1 cellular context compared by ENCODE assay signal in genomic region chr15:81809543-81809942, GRCh38.
TF ChIP-seq lines count a peak whose summit lies in the region.

No MANE protein-coding gene starts in this region.

TF ChIP-seq in SK-N-SH treated with all-trans-retinoic acid at 6 μM for 48 hours, 23 proteins besides CTCF, POLR2A, EP300 and RAD21 (continued from another document):
- TF ChIP-seq, protein P1, sequence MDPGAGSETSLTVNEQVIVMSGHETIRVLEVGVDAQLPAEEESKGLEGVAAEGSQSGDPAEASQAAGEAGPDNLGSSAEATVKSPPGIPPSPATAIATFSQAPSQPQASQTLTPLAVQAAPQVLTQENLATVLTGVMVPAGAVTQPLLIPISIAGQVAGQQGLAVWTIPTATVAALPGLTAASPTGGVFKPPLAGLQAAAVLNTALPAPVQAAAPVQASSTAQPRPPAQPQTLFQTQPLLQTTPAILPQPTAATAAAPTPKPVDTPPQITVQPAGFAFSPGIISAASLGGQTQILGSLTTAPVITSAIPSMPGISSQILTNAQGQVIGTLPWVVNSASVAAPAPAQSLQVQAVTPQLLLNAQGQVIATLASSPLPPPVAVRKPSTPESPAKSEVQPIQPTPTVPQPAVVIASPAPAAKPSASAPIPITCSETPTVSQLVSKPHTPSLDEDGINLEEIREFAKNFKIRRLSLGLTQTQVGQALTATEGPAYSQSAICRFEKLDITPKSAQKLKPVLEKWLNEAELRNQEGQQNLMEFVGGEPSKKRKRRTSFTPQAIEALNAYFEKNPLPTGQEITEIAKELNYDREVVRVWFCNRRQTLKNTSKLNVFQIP (CRISPR knock-in tag; IDR thresholded peaks at IDR 0.05; ENCODE audit: borderline replicate concordance, low read depth), result no peak
- TF ChIP-seq ZFP3 (CRISPR knock-in tag; IDR thresholded peaks at IDR 0.05) (no peak), ZC3H10 (CRISPR knock-in tag; IDR thresholded peaks at IDR 0.05) (no peak), GLIS3 (CRISPR knock-in tag; IDR thresholded peaks at IDR 0.05) (no peak), CREB5 (CRISPR knock-in tag; IDR thresholded peaks at IDR 0.05; ENCODE audit: low read depth) (no peak), PPARA (CRISPR knock-in tag; IDR thresholded peaks at IDR 0.05; ENCODE audit: borderline replicate concordance) (no peak), BACH2 (CRISPR knock-in tag; IDR thresholded peaks at IDR 0.05; ENCODE audit: borderline replicate concordance) (no peak), RARB (CRISPR knock-in tag; IDR thresholded peaks at IDR 0.05) (no peak)
- TF ChIP-seq, protein P2, sequence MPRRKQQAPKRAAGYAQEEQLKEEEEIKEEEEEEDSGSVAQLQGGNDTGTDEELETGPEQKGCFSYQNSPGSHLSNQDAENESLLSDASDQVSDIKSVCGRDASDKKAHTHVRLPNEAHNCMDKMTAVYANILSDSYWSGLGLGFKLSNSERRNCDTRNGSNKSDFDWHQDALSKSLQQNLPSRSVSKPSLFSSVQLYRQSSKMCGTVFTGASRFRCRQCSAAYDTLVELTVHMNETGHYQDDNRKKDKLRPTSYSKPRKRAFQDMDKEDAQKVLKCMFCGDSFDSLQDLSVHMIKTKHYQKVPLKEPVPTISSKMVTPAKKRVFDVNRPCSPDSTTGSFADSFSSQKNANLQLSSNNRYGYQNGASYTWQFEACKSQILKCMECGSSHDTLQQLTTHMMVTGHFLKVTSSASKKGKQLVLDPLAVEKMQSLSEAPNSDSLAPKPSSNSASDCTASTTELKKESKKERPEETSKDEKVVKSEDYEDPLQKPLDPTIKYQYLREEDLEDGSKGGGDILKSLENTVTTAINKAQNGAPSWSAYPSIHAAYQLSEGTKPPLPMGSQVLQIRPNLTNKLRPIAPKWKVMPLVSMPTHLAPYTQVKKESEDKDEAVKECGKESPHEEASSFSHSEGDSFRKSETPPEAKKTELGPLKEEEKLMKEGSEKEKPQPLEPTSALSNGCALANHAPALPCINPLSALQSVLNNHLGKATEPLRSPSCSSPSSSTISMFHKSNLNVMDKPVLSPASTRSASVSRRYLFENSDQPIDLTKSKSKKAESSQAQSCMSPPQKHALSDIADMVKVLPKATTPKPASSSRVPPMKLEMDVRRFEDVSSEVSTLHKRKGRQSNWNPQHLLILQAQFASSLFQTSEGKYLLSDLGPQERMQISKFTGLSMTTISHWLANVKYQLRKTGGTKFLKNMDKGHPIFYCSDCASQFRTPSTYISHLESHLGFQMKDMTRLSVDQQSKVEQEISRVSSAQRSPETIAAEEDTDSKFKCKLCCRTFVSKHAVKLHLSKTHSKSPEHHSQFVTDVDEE (CRISPR knock-in tag; IDR thresholded peaks at IDR 0.05), result no peak
